In the genomic region with DNA sequence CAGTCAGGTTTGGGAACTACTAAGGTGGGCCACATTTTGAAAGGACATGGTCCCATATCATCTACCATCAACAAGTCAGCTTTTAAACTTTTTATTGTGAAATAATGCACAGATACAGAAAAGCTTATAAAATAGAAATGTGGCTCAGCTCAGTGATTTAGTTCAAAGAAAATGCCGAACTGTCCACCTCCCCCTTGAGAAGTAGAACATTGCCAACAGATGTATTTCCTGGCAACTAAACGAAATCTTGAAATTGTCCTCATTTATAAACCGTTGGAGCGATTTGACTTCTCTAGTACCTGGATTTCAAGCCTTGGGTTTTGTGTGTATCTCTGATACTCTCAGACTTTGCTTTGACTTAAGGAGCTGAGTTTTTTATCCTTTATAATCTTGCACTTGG, we compare ENCODE assay signal across 1 cellular context.
TF ChIP-seq lines count a peak whose summit lies in the region.

No MANE protein-coding gene starts in this region.

TF ChIP-seq in A549, 52 proteins besides CTCF, POLR2A, EP300 and RAD21 (continued from another document):
- TF ChIP-seq, protein P1, sequence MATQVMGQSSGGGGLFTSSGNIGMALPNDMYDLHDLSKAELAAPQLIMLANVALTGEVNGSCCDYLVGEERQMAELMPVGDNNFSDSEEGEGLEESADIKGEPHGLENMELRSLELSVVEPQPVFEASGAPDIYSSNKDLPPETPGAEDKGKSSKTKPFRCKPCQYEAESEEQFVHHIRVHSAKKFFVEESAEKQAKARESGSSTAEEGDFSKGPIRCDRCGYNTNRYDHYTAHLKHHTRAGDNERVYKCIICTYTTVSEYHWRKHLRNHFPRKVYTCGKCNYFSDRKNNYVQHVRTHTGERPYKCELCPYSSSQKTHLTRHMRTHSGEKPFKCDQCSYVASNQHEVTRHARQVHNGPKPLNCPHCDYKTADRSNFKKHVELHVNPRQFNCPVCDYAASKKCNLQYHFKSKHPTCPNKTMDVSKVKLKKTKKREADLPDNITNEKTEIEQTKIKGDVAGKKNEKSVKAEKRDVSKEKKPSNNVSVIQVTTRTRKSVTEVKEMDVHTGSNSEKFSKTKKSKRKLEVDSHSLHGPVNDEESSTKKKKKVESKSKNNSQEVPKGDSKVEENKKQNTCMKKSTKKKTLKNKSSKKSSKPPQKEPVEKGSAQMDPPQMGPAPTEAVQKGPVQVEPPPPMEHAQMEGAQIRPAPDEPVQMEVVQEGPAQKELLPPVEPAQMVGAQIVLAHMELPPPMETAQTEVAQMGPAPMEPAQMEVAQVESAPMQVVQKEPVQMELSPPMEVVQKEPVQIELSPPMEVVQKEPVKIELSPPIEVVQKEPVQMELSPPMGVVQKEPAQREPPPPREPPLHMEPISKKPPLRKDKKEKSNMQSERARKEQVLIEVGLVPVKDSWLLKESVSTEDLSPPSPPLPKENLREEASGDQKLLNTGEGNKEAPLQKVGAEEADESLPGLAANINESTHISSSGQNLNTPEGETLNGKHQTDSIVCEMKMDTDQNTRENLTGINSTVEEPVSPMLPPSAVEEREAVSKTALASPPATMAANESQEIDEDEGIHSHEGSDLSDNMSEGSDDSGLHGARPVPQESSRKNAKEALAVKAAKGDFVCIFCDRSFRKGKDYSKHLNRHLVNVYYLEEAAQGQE (IDR thresholded peaks at IDR 0.05), result no peak
- no peak for TF ChIP-seq HOXB5 (CRISPR knock-in tag; IDR thresholded peaks at IDR 0.05)
- TF ChIP-seq MAZ (IDR thresholded peaks at IDR 0.05; ENCODE audit: borderline replicate concordance, low read depth, low read length), result no peak
- TF ChIP-seq FOSB (CRISPR knock-in tag; IDR thresholded peaks at IDR 0.05), result no peak
- TF ChIP-seq CBX8 (IDR thresholded peaks at IDR 0.05), result no peak
- TF ChIP-seq CEBPB (IDR thresholded peaks at IDR 0.05), result no peak
- TF ChIP-seq KDM1A (IDR thresholded peaks at IDR 0.05; ENCODE audit: low read depth), result no peak
